15 cellular contexts compared by ENCODE assay signal in the genomic region with DNA sequence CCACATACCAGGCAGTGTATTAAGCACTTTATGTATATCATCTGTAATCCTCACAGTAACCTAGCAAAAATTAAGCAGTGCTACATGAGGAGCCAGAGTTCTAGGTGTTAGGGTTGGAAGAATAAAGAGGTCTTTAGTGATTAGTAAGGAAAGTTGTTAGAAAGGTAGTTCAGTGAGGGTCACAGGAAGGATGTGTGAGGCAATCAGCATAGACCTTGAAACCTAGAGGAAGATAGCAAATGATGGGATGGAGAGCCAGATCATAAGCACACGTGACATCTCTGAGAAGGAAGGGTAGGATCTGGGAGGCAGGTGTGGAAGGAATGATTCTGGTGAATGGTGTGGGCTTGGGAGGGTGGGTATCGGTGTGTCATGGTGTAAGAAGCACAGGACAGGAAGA. TPM values are rescaled to one million over a fixed set of nuclear protein-coding genes. Genes with fewer than 3 reads are reported as not detected.
DNase-seq lines count a peak whose midpoint lies in the region; TF ChIP-seq lines count a peak whose summit lies in the region.
"Had no signal": no experiment of that assay in that cellular context is flagged by ENCODE, and none has a peak within 500 bp of the region (broad histone marks: within the 10 kb centered on the region; RNA-seq: fewer than 3 reads in every experiment).

No MANE protein-coding gene starts in this region.

- DNase-seq in MCF 10A (ENCODE audit: unreplicated experiment) (no peak), breast epithelium (ENCODE audit: low spot score in 2 of 2) (no peak), PC-9 (no peak), glutamatergic neuron (no peak), HEK293T (ENCODE audit: extremely low spot score) (no peak), hepatic stellate cell (ENCODE audit: low spot score) (no peak), NCI-H524 treated with DMSO at 0.1 percent for 48 hours (lab: John Stamatoyannopoulos, UW) (no peak)
- DNase-seq: activated naive CD4-positive, alpha-beta T cell treated with Interleukin-2 at 50 U/mL for 16 hours; EL; HCEC 1CT; hippocampal formation; left ventricle myocardium inferior; NCI-H146; NCI-H748 treated with DMSO at 0.1 percent for 48 hours had no signal

- H3K27ac ChIP-seq in breast epithelium (no peak overlapping the region), PC-9 (no peak overlapping the region), subcutaneous abdominal adipose tissue (ENCODE audit: low read depth, low read length) (no peak overlapping the region)
- H3K27ac ChIP-seq: left ventricle myocardium inferior had no signal

- H3K4me1 Mint-ChIP-seq in MCF 10A (ENCODE audit: insufficient read depth, unreplicated experiment) (peaks cover 22% of the 10 kb centered on the region), glutamatergic neuron (ENCODE audit: low read depth, unreplicated experiment) (peaks cover 18% of the 10 kb centered on the region)

- peaks cover 29% of the 10 kb centered on the region for H3F3A ChIP-seq in PC-9 (ENCODE audit: insufficient read depth, low read depth)

- H2AFZ ChIP-seq in PC-9, result no peak overlapping the region

- H3K9ac ChIP-seq in subcutaneous abdominal adipose tissue (ENCODE audit: low read length in 5 of 5), result peak overlapping the region in 4 of 5 donors; percentile 41 to 91 (median 48)

- H3K9me3 ChIP-seq in breast epithelium, result no peaks in the 10 kb centered on the region
- no peaks in the 10 kb centered on the region for H3K9me3 ChIP-seq in PC-9 (ENCODE audit: insufficient read depth, low read depth)
- H3K9me3 ChIP-seq in subcutaneous abdominal adipose tissue (ENCODE audit: control insufficient read depth in 5 of 5, low read length in 5 of 5), result no peaks in the 10 kb centered on the region
- H3K9me3 ChIP-seq: left ventricle myocardium inferior had no signal

- H3K27me3 ChIP-seq in breast epithelium (no peaks in the 10 kb centered on the region), PC-9 (ENCODE audit: insufficient read depth, low read depth) (no peaks in the 10 kb centered on the region), subcutaneous abdominal adipose tissue (ENCODE audit: control insufficient read depth in 5 of 5, insufficient read depth in 4 of 5, low read length in 5 of 5) (no peaks in the 10 kb centered on the region)

- peaks cover 46% of the 10 kb centered on the region for H3K79me2 ChIP-seq in PC-9 (ENCODE audit: low read depth)

- H3K36me3 ChIP-seq in breast epithelium (no peaks in the 10 kb centered on the region), PC-9 (ENCODE audit: low read depth) (peaks cover 7% of the 10 kb centered on the region; the same call in 1 of the 2 replicates), subcutaneous abdominal adipose tissue (ENCODE audit: control insufficient read depth in 5 of 5, insufficient read depth in 5 of 5, low read length in 5 of 5) (peaks cover 11 to 20% (median 15%) of the 10 kb centered on the region in 5 donors)

- CTCF ChIA-PET in MCF 10A (lab: Yijun Ruan, JAX) (interaction anchor here (0.6 to 1.3 kb wide), 2 partner anchors 14 to 174 kb away, joined by 3 to 5 read pairs; no protein-coding TSS in a partner anchor), PC-9 (lab: Charles Lee) (no interaction called here), HEK293T (lab: Yijun Ruan, JAX) (no interaction called here)

- peak overlapping the region; percentile 95 for H3K4me2 ChIP-seq in PC-9

- H3K36me3 Mint-ChIP-seq in MCF 10A (ENCODE audit: insufficient read depth, unreplicated experiment) (peaks cover 34% of the 10 kb centered on the region), glutamatergic neuron (ENCODE audit: unreplicated experiment) (no peaks in the 10 kb centered on the region)

- peak overlapping the region; percentile 21 for H3K27ac Mint-ChIP-seq in MCF 10A (ENCODE audit: low read depth, unreplicated experiment)
- H3K27ac Mint-ChIP-seq in glutamatergic neuron (ENCODE audit: unreplicated experiment), result peak overlapping the region; percentile 19

- no peaks in the 10 kb centered on the region for H3K9me3 Mint-ChIP-seq in MCF 10A (ENCODE audit: unreplicated experiment)
- H3K9me3 Mint-ChIP-seq in glutamatergic neuron (ENCODE audit: unreplicated experiment), result peaks cover 9% of the 10 kb centered on the region

- POLR2A ChIA-PET in MCF 10A (lab: Yijun Ruan, JAX) (interaction anchor here (0.5 to 2.7 kb wide), 3 partner anchors 58 to 148 kb away, joined by 3 to 14 read pairs (median 12); partner anchors contain the start of gene ZNF133), PC-9 (lab: Charles Lee; ENCODE audit: unreplicated experiment) (interaction anchor here (0.7 kb wide), 1 partner anchor 1575 kb away, joined by 4 read pairs; no protein-coding TSS in a partner anchor), HEK293T (lab: Yijun Ruan, JAX) (interaction anchor here (2.6 kb wide), 1 partner anchor 148 kb away, joined by 10 read pairs; the partner anchor contains the start of gene ZNF133)

- TF ChIP-seq CTCF in MCF 10A (IDR thresholded peaks at IDR 0.05; ENCODE audit: unreplicated experiment), result no peak
- no peak for TF ChIP-seq CTCF in breast epithelium (IDR thresholded peaks at IDR 0.05)
- TF ChIP-seq CTCF in PC-9 (conservative IDR thresholded peaks at IDR 0.05), result no peak
- TF ChIP-seq CTCF in glutamatergic neuron (IDR thresholded peaks at IDR 0.05; ENCODE audit: partially characterized antibody, unreplicated experiment), result no peak

- no peak for TF ChIP-seq POLR2A in breast epithelium (IDR thresholded peaks at IDR 0.05)

- no peaks in the 10 kb centered on the region for H4K20me1 ChIP-seq in PC-9 (ENCODE audit: insufficient read depth)

- H3K27me3 Mint-ChIP-seq in MCF 10A (ENCODE audit: insufficient read depth, unreplicated experiment), result no peaks in the 10 kb centered on the region
- peaks cover 3% of the 10 kb centered on the region for H3K27me3 Mint-ChIP-seq in glutamatergic neuron (ENCODE audit: unreplicated experiment)

- intact Hi-C loops in MCF 10A (cut with micrococcal nuclease), result loop anchor here (2.0 kb wide), 1 partner anchor 137 kb away; no protein-coding TSS in a partner anchor
- intact Hi-C loops in breast epithelium (cut with DNase I; ENCODE audit: low total_unique reads), result no loop called here
- intact Hi-C loops in PC-9 (cut with micrococcal nuclease; ENCODE audit: unreplicated experiment), result no loop called here

- H3K4me1 ChIP-seq in breast epithelium, result peaks cover 10 to 16% of the 10 kb centered on the region in 2 donors
- peaks cover 46% of the 10 kb centered on the region for H3K4me1 ChIP-seq in PC-9 (replicated peaks; ENCODE audit: insufficient read depth)
- peaks cover 8 to 28% (median 26%) of the 10 kb centered on the region in 5 donors for H3K4me1 ChIP-seq in subcutaneous abdominal adipose tissue (ENCODE audit: control insufficient read depth in 5 of 5, insufficient read depth in 5 of 5, low read length in 5 of 5)

- BruUV-seq in MCF 10A (replicated peaks; lab: Mats Ljungman, UMichigan) (no TSS peak), PC-9 (replicated peaks; lab: Mats Ljungman, UMichigan) (no TSS peak)

- no peaks in the 10 kb centered on the region for H3K9me2 ChIP-seq in PC-9 (ENCODE audit: insufficient read depth)

- H3K4me3 Mint-ChIP-seq in MCF 10A (ENCODE audit: unreplicated experiment) (peak overlapping the region; percentile 81), glutamatergic neuron (ENCODE audit: unreplicated experiment) (peak overlapping the region; percentile 14)

- H3K4me3 ChIP-seq in breast epithelium (no peak overlapping the region), PC-9 (no peak overlapping the region; the same call in 1 of the 2 replicates), subcutaneous abdominal adipose tissue (ENCODE audit: low read depth in 1 of 5, low read length in 5 of 5) (no peak overlapping the region)

TF ChIP-seq in HEK293T, 16 proteins besides CTCF, POLR2A, EP300 and RAD21:
- TF ChIP-seq L3MBTL2 (conservative IDR thresholded peaks at IDR 0.05) (no peak), BHLHE40 (IDR thresholded peaks at IDR 0.05; ENCODE audit: borderline replicate concordance) (no peak), ZNF384 (IDR thresholded peaks at IDR 0.05) (no peak), PKNOX1 (IDR thresholded peaks at IDR 0.05) (no peak), LEF1 (IDR thresholded peaks at IDR 0.05; ENCODE audit: borderline replicate concordance) (no peak), ELF4 (IDR thresholded peaks at IDR 0.05) (no peak), CTBP1 (IDR thresholded peaks at IDR 0.05; ENCODE audit: borderline replicate concordance) (no peak), FOXA1 (IDR thresholded peaks at IDR 0.05) (no peak), FOXK2 (IDR thresholded peaks at IDR 0.05) (no peak), FOXM1 (IDR thresholded peaks at IDR 0.05; ENCODE audit: borderline replicate concordance) (no peak), HDGF (IDR thresholded peaks at IDR 0.05; ENCODE audit: borderline replicate concordance) (no peak), SUZ12 (IDR thresholded peaks at IDR 0.05) (no peak), NFRKB (IDR thresholded peaks at IDR 0.05) (no peak), SP1 (IDR thresholded peaks at IDR 0.05) (no peak)

RNA-seq across cellular contexts. Expression of gene KAT14, which starts 2.2 kb away (rescaled TPM):
- total RNA-seq in MCF 10A (2022), result 15.5 and 16.4 TPM in 2 replicates
- total RNA-seq in breast epithelium, result 10 to 100 TPM; 11.1 to 17.4 (median 14.9) TPM
- total RNA-seq in PC-9 (2021), result 28.4 and 30.6 TPM in 2 replicates
- 14.2 TPM for total RNA-seq in glutamatergic neuron (ENCODE audit: unreplicated experiment)

RNA-seq across cellular contexts. Expression of gene PET117, which starts 2.2 kb away (rescaled TPM):
- total RNA-seq in MCF 10A (2022) (11.9 and 14.8 TPM in 2 replicates), breast epithelium (10 to 100 TPM; 12.3 to 13.8 (median 13.6) TPM), PC-9 (2021) (27.5 and 34.7 TPM in 2 replicates), glutamatergic neuron (ENCODE audit: unreplicated experiment) (13.7 TPM)
